24 cellular contexts compared by ENCODE assay signal in genomic region chr12:39230086-39230485, GRCh38.
A peak's percentile ranks its signal among the peaks of the same experiment; 100 is the strongest.
DNase-seq lines count a peak whose midpoint lies in the region; ATAC-seq lines count a peak whose summit lies in the region.
"Had no signal": no experiment of that assay in that cellular context is flagged by ENCODE, and none has a peak within 500 bp of the region (broad histone marks: within the 10 kb centered on the region; RNA-seq: fewer than 3 reads in every experiment).

No MANE protein-coding gene starts in this region.

- POLR2A ChIA-PET in naive thymus-derived CD8-positive, alpha-beta T cell (lab: Charles Lee), result no interaction called here

- DNase-seq in COLO829 (ENCODE audit: low spot score) (peak; percentile 7), HT1080 (ENCODE audit: low read depth) (peak; percentile 68), astrocyte of the hippocampus (ENCODE audit: low read depth, low spot score) (peak; percentile 18), foreskin melanocyte (peak; percentile 84), SHP77 (lab: John Stamatoyannopoulos, UW) (no peak)
- no peak for DNase-seq in naive thymus-derived CD8-positive, alpha-beta T cell
- DNase-seq: activated T-cell treated with anti-CD3 and anti-CD28 coated beads, Interleukin-2, amount 50 U/mL, for 4 hours; body of pancreas; CD4-positive, CD25-positive, alpha-beta regulatory T cell; DMS153; erythroblast; KG1; NCI-H1092; NCI-H524; nucleus accumbens; right cardiac atrium; Right ventricle myocardium superior; T-helper 17 cell; testis; WERI-Rb-1 had no signal

- H3K36me3 Mint-ChIP-seq in naive thymus-derived CD8-positive, alpha-beta T cell, result no peaks in the 10 kb centered on the region
- H3K36me3 Mint-ChIP-seq: activated naive CD4-positive, alpha-beta T cell treated with anti-CD3 and anti-CD28 coated beads, Interleukin-2, amount 50 U/mL, for 72 hours; CD4-positive, CD25-positive, alpha-beta regulatory T cell had no signal

- no peak for ATAC-seq in naive thymus-derived CD8-positive, alpha-beta T cell
- no peak for ATAC-seq in HG02970 (IDR thresholded peaks at IDR 0.05; ENCODE audit: low FRiP score, unreplicated experiment)
- ATAC-seq in GM21786 (IDR thresholded peaks at IDR 0.05; ENCODE audit: unreplicated experiment), result no peak
- ATAC-seq: activated T-cell treated with anti-CD3 and anti-CD28 coated beads, Interleukin-2, amount 50 U/mL, for 4 hours; body of pancreas; right cardiac atrium; T-helper 17 cell had no signal

- no peak overlapping the region for H3K27ac Mint-ChIP-seq in naive thymus-derived CD8-positive, alpha-beta T cell
- H3K27ac Mint-ChIP-seq: activated naive CD4-positive, alpha-beta T cell treated with anti-CD3 and anti-CD28 coated beads, Interleukin-2, amount 50 U/mL, for 72 hours; CD4-positive, CD25-positive, alpha-beta regulatory T cell; dendritic cell treated with granulocyte-macrophage colony-stimulating factor and Interleukin-4, amounts not matched to agents 40 ng/mL and 50 ng/mL, for 4 days; T-helper 17 cell had no signal

- peaks cover 0 to 10% (median 3%) of the 10 kb centered on the region in 9 donors for H3K9me3 Mint-ChIP-seq in naive thymus-derived CD8-positive, alpha-beta T cell
- H3K9me3 Mint-ChIP-seq: activated T-cell treated with anti-CD3 and anti-CD28 coated beads, Interleukin-2, amount 50 U/mL, for 4 hours had no signal

- H3K4me1 Mint-ChIP-seq in naive thymus-derived CD8-positive, alpha-beta T cell, result no peaks in the 10 kb centered on the region
- H3K4me1 Mint-ChIP-seq: CD4-positive, CD25-positive, alpha-beta regulatory T cell; T-helper 17 cell had no signal

- H3K27me3 Mint-ChIP-seq in naive thymus-derived CD8-positive, alpha-beta T cell, result peaks cover 0 to 9% (median 4%) of the 10 kb centered on the region in 5 donors
- H3K27me3 Mint-ChIP-seq: dendritic cell treated with granulocyte-macrophage colony-stimulating factor and Interleukin-4, amounts not matched to agents 40 ng/mL and 50 ng/mL, for 4 days; T-helper 17 cell had no signal

- H3K4me3 Mint-ChIP-seq in naive thymus-derived CD8-positive, alpha-beta T cell, result no peak overlapping the region
- H3K4me3 Mint-ChIP-seq: activated T-cell treated with anti-CD3 and anti-CD28 coated beads, Interleukin-2, amount 50 U/mL, for 4 hours; CD4-positive, CD25-positive, alpha-beta regulatory T cell; dendritic cell treated with granulocyte-macrophage colony-stimulating factor and Interleukin-4, amounts not matched to agents 40 ng/mL and 50 ng/mL, for 4 days; T-helper 17 cell had no signal

Comparison
In these comparisons a context has a peak if more than half of its experiments do, and no peak if none do; other contexts are left out.
1. DNase-seq: peak in COLO829 (single experiment), HT1080 (single experiment), astrocyte of the hippocampus (single experiment) and foreskin melanocyte (single experiment); none in naive thymus-derived CD8-positive, alpha-beta T cell (0 of 10) and SHP77 (0 of 2).